19 cellular contexts compared by ENCODE assay signal in the genomic region with DNA sequence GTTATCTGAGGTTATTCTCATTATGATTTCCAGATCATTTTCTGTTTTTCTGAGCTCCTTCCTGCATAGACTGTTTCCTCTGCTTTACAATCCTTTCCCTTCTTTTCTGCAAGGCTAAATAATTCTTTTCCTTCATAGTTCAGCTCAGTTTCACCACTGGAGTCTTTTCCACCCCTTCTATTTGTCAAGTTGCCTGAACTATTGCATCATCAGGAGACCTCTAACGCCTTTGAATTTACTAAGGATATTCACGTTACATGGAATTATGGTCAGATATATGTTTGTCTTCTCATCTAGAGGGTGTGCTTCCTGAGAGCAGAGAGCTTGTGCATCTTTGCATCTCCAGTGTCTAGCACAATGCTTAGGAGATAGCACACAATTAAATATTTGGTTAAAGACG.
A peak's percentile ranks its signal among the peaks of the same experiment; 100 is the strongest.
DNase-seq lines count a peak whose midpoint lies in the region; ATAC-seq, FAIRE-seq and TF ChIP-seq lines count a peak whose summit lies in the region.
"Had no signal": no experiment of that assay in that cellular context is flagged by ENCODE, and none has a peak within 500 bp of the region (broad histone marks: within the 10 kb centered on the region; RNA-seq: fewer than 3 reads in every experiment).

No MANE protein-coding gene starts in this region.

- H3K27me3 ChIP-seq in BE2C (no peaks in the 10 kb centered on the region), IMR-90 (ENCODE audit: control insufficient read depth, insufficient read depth, low read length) (no peaks in the 10 kb centered on the region), K562 (ENCODE audit: control insufficient read depth in 2 of 2, insufficient read depth in 2 of 2, low read length in 2 of 2) (no peaks in the 10 kb centered on the region), small intestine (ENCODE audit: control insufficient read depth in 2 of 2, insufficient read depth in 2 of 2, low read length in 2 of 2) (no peaks in the 10 kb centered on the region)

- H3K56ac ChIP-seq in IMR-90 (ENCODE audit: extremely low read depth, insufficient read depth, low read length) = no peak overlapping the region

- no peak for ATAC-seq in IMR-90 (ENCODE audit: low read depth)
- ATAC-seq in K562 = no peak
- ATAC-seq: GM12878 had no signal

- TF ChIP-seq EP300 in K562 (IDR thresholded peaks at IDR 0.05; ENCODE audit: low read length) = no peak

- no peak for TF ChIP-seq POLR2A in IMR-90 (IDR thresholded peaks at IDR 0.05; ENCODE audit: low read depth, low read length)
- TF ChIP-seq POLR2A in K562 (conservative IDR thresholded peaks at IDR 0.05) = no peak

- H3K4me1 Mint-ChIP-seq in neural crest cell = no peaks in the 10 kb centered on the region
- H3K4me1 Mint-ChIP-seq: B cell; CD4-positive, CD25-positive, alpha-beta regulatory T cell; CD8-positive, alpha-beta memory T cell; IgD-negative memory B cell had no signal

- H3K27ac Mint-ChIP-seq in neural crest cell (ENCODE audit: unreplicated experiment) = peak overlapping the region; percentile 39
- H3K27ac Mint-ChIP-seq: B cell; CD4-positive, CD25-positive, alpha-beta regulatory T cell; CD8-positive, alpha-beta memory T cell; IgD-negative memory B cell had no signal

- no peak overlapping the region for H2BK5ac ChIP-seq in IMR-90 (ENCODE audit: low read depth, low read length, poor library complexity, severe bottlenecking)

- no peak overlapping the region for H3K4me3 Mint-ChIP-seq in neural crest cell
- H3K4me3 Mint-ChIP-seq: B cell; CD4-positive, CD25-positive, alpha-beta regulatory T cell; CD8-positive, alpha-beta memory T cell; IgD-negative memory B cell had no signal

- no peaks in the 10 kb centered on the region for H3K9me1 ChIP-seq in IMR-90 (ENCODE audit: insufficient read depth, low read length)
- H3K9me1 ChIP-seq in K562 (ENCODE audit: control insufficient read depth, insufficient read depth, low read length) = no peaks in the 10 kb centered on the region

- no peak overlapping the region for H4K91ac ChIP-seq in IMR-90 (ENCODE audit: insufficient read depth, low read depth, low read length)

- H3K9me3 ChIP-seq in BE2C = no peaks in the 10 kb centered on the region
- peaks cover 3% of the 10 kb centered on the region; the same call in 1 of the 2 replicates for H3K9me3 ChIP-seq in IMR-90 (ENCODE audit: control insufficient read depth, insufficient read depth, low read length)
- H3K9me3 ChIP-seq in K562 (replicated peaks; ENCODE audit: control insufficient read depth, insufficient read depth, low read depth, low read length) = no peaks in the 10 kb centered on the region
- no peaks in the 10 kb centered on the region for H3K9me3 ChIP-seq in small intestine (ENCODE audit: control insufficient read depth, low read depth)
- H3K9me3 ChIP-seq: HAP-1 had no signal

- H3K4me3 ChIP-seq in BE2C (ENCODE audit: low read depth, low read length) (peak overlapping the region; percentile 40), IMR-90 (ENCODE audit: insufficient read depth, low read depth, low read length) (no peak overlapping the region), K562 (no peak overlapping the region), small intestine (ENCODE audit: low read depth in 1 of 2, low read length in 2 of 2) (no peak overlapping the region)
- H3K4me3 ChIP-seq: GM12878, HAP-1 had no signal

- no peak overlapping the region for H4K5ac ChIP-seq in IMR-90 (ENCODE audit: low read depth, low read length)

- H3K27ac ChIP-seq in IMR-90 (ENCODE audit: insufficient read depth, low read length) (no peak overlapping the region), K562 (ENCODE audit: extremely low read depth, low read depth, low read length) (no peak overlapping the region), small intestine (ENCODE audit: low read depth in 1 of 2, low read length in 1 of 2) (no peak overlapping the region)
- H3K27ac ChIP-seq: HL-60 had no signal

- no peak overlapping the region for H3K14ac ChIP-seq in IMR-90 (replicated peaks; ENCODE audit: low read depth, low read length)

- no peaks in the 10 kb centered on the region for H3K9me3 Mint-ChIP-seq in neural crest cell

- no peak overlapping the region for H2BK120ac ChIP-seq in IMR-90 (ENCODE audit: low read depth, low read length)

- H4K8ac ChIP-seq in IMR-90 (ENCODE audit: low read depth in 2 of 2, low read length in 2 of 2) = no peak overlapping the region

- H3K9ac ChIP-seq in IMR-90 (ENCODE audit: low read depth, low read length) (no peak overlapping the region), K562 (ENCODE audit: insufficient read depth in 1 of 2, low read depth in 2 of 2, low read length in 2 of 2) (no peak overlapping the region)

- no peak overlapping the region for H2BK20ac ChIP-seq in IMR-90 (ENCODE audit: low read depth, low read length)

- no peak overlapping the region for H2AK9ac ChIP-seq in IMR-90 (replicated peaks; ENCODE audit: low read depth, low read length, poor library complexity)

- FAIRE-seq in K562 (lab: Jason Lieb, UNC) (no peak), small intestine (lab: Jason Lieb, UNC) (no peak)
- FAIRE-seq: GM12878 had no signal

- H3K23ac ChIP-seq in IMR-90 (ENCODE audit: low read depth, low read length) = no peak overlapping the region

- dilution Hi-C loops in IMR-90 (cut with HindIII; ENCODE audit: low sequenced_read_pairs, unreplicated experiment) = no loop called here

- no peaks in the 10 kb centered on the region for H3K79me2 ChIP-seq in K562 (ENCODE audit: control insufficient read depth, insufficient read depth, low read length)

- H2AFZ ChIP-seq in IMR-90 (replicated peaks; ENCODE audit: low read length, poor library complexity) (no peak overlapping the region), K562 (ENCODE audit: low read depth, low read length) (no peak overlapping the region)

- in situ Hi-C loops in IMR-90 (cut with MboI; ENCODE audit: low sequenced_read_pairs) (no loop called here), K562 (cut with MboI) (no loop called here)

- H3K36me3 ChIP-seq in BE2C (no peaks in the 10 kb centered on the region), IMR-90 (ENCODE audit: control insufficient read depth, insufficient read depth, low read length) (no peaks in the 10 kb centered on the region), K562 (ENCODE audit: control insufficient read depth, insufficient read depth, low read length) (no peaks in the 10 kb centered on the region), small intestine (ENCODE audit: control insufficient read depth in 2 of 2, insufficient read depth in 2 of 2, low read length in 2 of 2) (no peaks in the 10 kb centered on the region)
- H3K36me3 ChIP-seq: HAP-1 had no signal

- H3K27me3 Mint-ChIP-seq in neural crest cell (ENCODE audit: low read depth) = peaks cover 2% of the 10 kb centered on the region
- H3K27me3 Mint-ChIP-seq: B cell; CD4-positive, CD25-positive, alpha-beta regulatory T cell; CD8-positive, alpha-beta memory T cell; IgD-negative memory B cell had no signal

- no peak overlapping the region for H3K4me2 ChIP-seq in IMR-90 (ENCODE audit: low read depth, low read length)
- H3K4me2 ChIP-seq in K562 (ENCODE audit: insufficient read depth, low read length) = no peak overlapping the region

- BruUV-seq in IMR-90 (replicated peaks; lab: Mats Ljungman, UMichigan) = no TSS peak
- BruUV-seq in K562 (replicated peaks; lab: Mats Ljungman, UMichigan) = no TSS peak

- no peak overlapping the region for H3K4ac ChIP-seq in IMR-90 (ENCODE audit: low read depth, low read length)

- POLR2A ChIA-PET in IMR-90 (lab: Charles Lee; ENCODE audit: unreplicated experiment) = no interaction called here
- POLR2A ChIA-PET in K562 (lab: Yijun Ruan, JAX) = interaction anchor here (0.7 kb wide), 1 partner anchor 812 kb away, joined by 3 read pairs; no protein-coding TSS in a partner anchor

- TF ChIP-seq RAD21 in IMR-90 (IDR thresholded peaks at IDR 0.05; ENCODE audit: low read length) (no peak), K562 (CRISPR knock-in tag; conservative IDR thresholded peaks at IDR 0.05 in 1 of 2, IDR thresholded peaks at IDR 0.05 in 1 of 2) (no peak)

- H3K4me1 ChIP-seq in BE2C (peaks cover 8% of the 10 kb centered on the region), IMR-90 (ENCODE audit: control insufficient read depth, insufficient read depth, low read length) (no peaks in the 10 kb centered on the region), K562 (replicated peaks in 1 of 2; ENCODE audit: control insufficient read depth in 2 of 2, insufficient read depth in 2 of 2, low read length in 2 of 2) (no peaks in the 10 kb centered on the region), small intestine (ENCODE audit: control insufficient read depth in 2 of 2, insufficient read depth in 1 of 2, low read depth in 1 of 2, low read length in 1 of 2) (no peaks in the 10 kb centered on the region)
- H3K4me1 ChIP-seq: HAP-1 had no signal

- no peaks in the 10 kb centered on the region for H3K79me1 ChIP-seq in IMR-90 (ENCODE audit: low read depth in 1 of 2, low read length in 2 of 2)

- no peaks in the 10 kb centered on the region for H3K36me3 Mint-ChIP-seq in neural crest cell (ENCODE audit: low read depth)
- H3K36me3 Mint-ChIP-seq: CD4-positive, CD25-positive, alpha-beta regulatory T cell; CD8-positive, alpha-beta memory T cell had no signal

- TF ChIP-seq CTCF in BE2C (IDR thresholded peaks at IDR 0.05; ENCODE audit: low read depth, low read length) (no peak), IMR-90 (conservative IDR thresholded peaks at IDR 0.05; ENCODE audit: low read depth, low read length) (no peak), K562 (IDR thresholded peaks at IDR 0.05 in 2 of 3, conservative IDR thresholded peaks at IDR 0.05 in 1 of 3; ENCODE audit: insufficient read depth in 2 of 3, low read depth in 1 of 3, low read length in 3 of 3) (no peak), neural crest cell (conservative IDR thresholded peaks at IDR 0.05) (no peak)

- intact Hi-C loops in IMR-90 (cut with micrococcal nuclease) (no loop called here), K562 (cut with micrococcal nuclease) (no loop called here)

- H2BK15ac ChIP-seq in IMR-90 (ENCODE audit: low read depth, low read length) = no peak overlapping the region

- H3K18ac ChIP-seq in IMR-90 (ENCODE audit: low read depth, low read length) = no peak overlapping the region

- DNase-seq in BE2C (no peak), IMR-90 (no peak), K562 (ENCODE audit: extremely low read depth in 1 of 4, low spot score in 3 of 4) (no peak), neural crest cell (ENCODE audit: low read depth, low spot score) (no peak), small intestine (no peak), NCI-H526 (lab: John Stamatoyannopoulos, UW) (no peak)
- DNase-seq: C1 segment of cervical spinal cord; CD4-positive, CD25-positive, alpha-beta regulatory T cell; CD8-positive, alpha-beta memory T cell; COR-L47; DMS 273 treated with DMSO at 0.1 percent for 48 hours; DMS53; DND-41; EL had no signal

- CTCF ChIA-PET in IMR-90 (lab: Yijun Ruan, JAX) = no interaction called here
- CTCF ChIA-PET in K562 (lab: Yijun Ruan, JAX; ENCODE audit: low intra/inter-chr PET ratio) = no interaction called here

- no peaks in the 10 kb centered on the region for H4K20me1 ChIP-seq in IMR-90 (ENCODE audit: insufficient read depth, low read length)
- H4K20me1 ChIP-seq in K562 (replicated peaks; ENCODE audit: control insufficient read depth, insufficient read depth, low read length) = no peaks in the 10 kb centered on the region

- WGBS in IMR-90 (ENCODE audit: extremely low coverage in 2 of 2, insufficient read length in 1 of 2), 2 experiments = no CpG with 5 or more reads among the region's 3 CpGs
- 0% methylated on average over 3 of the region's 3 CpGs for WGBS in K562 (ENCODE audit: insufficient coverage, low coverage, missing lambda C conversion rate)
- 72 to 88% (median 77%) methylated on average over 3 of the region's 3 CpGs for WGBS in small intestine, 3 donors

- no peak overlapping the region for H2AK5ac ChIP-seq in IMR-90 (ENCODE audit: low read depth, low read length)
